17 cellular contexts compared by ENCODE assay signal in genomic region chr4:141180991-141181760, GRCh38. TPM values are rescaled to one million over a fixed set of nuclear protein-coding genes. Genes with fewer than 3 reads are reported as not detected.
DNase-seq lines count a peak whose midpoint lies in the region; ATAC-seq, FAIRE-seq and TF ChIP-seq lines count a peak whose summit lies in the region.
"Had no signal": no experiment of that assay in that cellular context is flagged by ENCODE, and none has a peak within 500 bp of the region (broad histone marks: within the 10 kb centered on the region; RNA-seq: fewer than 3 reads in every experiment).

No MANE protein-coding gene starts in this region.

- no peak for TF ChIP-seq POLR2A in H54 (IDR thresholded peaks at IDR 0.05; ENCODE audit: low read depth, low read length)
- TF ChIP-seq POLR2A in suprapubic skin (IDR thresholded peaks at IDR 0.05), result no peak

- in situ Hi-C loops in Caki2 (cut with HindIII; ENCODE audit: low pct_unique_long_range_greater_than_20kb, low sequenced_read_pairs), result no loop called here

- peaks cover 4% of the 10 kb centered on the region for H3K27me3 ChIP-seq in suprapubic skin
- H3K27me3 ChIP-seq: SJSA1 had no signal

- peak; percentile 63 for DNase-seq in Caki2 (ENCODE audit: low read depth)
- DNase-seq in epithelial cell of proximal tubule (ENCODE audit: low read depth), result peak; percentile 60
- no peak for DNase-seq in HT-29 (ENCODE audit: low spot score)
- no peak for DNase-seq in H54 (ENCODE audit: insufficient read length, low spot score)
- DNase-seq in suprapubic skin (ENCODE audit: low spot score in 2 of 2), result no peak
- DNase-seq in frontal cortex (ENCODE audit: low spot score in 2 of 2), result no peak
- DNase-seq: activated naive CD4-positive, alpha-beta T cell treated with anti-CD3 and anti-CD28 coated beads, Interleukin-2, amount 50 U/mL, for 16 hours; CD4-positive, alpha-beta T cell; DND-41; H9; Kasumi-1; NCI-H1436; NCI-H446 treated with DMSO at 0.1 percent for 48 hours had no signal

- H3K4me3 ChIP-seq in epithelial cell of proximal tubule (ENCODE audit: low read depth, low read length) (no peak overlapping the region), suprapubic skin (no peak overlapping the region)
- H3K4me3 ChIP-seq: A549, SJSA1 had no signal

- WGBS in suprapubic skin, result 63% methylated on average over 2 of the region's 2 CpGs

- FAIRE-seq in H54 (lab: Jason Lieb, UNC), result no peak
- FAIRE-seq in frontal cortex (lab: Jason Lieb, UNC), result no peak
- FAIRE-seq: A549 had no signal

- TF ChIP-seq CTCF in epithelial cell of proximal tubule (conservative IDR thresholded peaks at IDR 0.05; ENCODE audit: low read depth, low read length), result no peak
- no peak for TF ChIP-seq CTCF in suprapubic skin (IDR thresholded peaks at IDR 0.05)

- H3K9me3 ChIP-seq in suprapubic skin, result no peaks in the 10 kb centered on the region
- H3K9me3 ChIP-seq: A549, SJSA1 had no signal

- no peaks in the 10 kb centered on the region for H3K36me3 ChIP-seq in suprapubic skin
- H3K36me3 ChIP-seq: SJSA1 had no signal

- TF ChIP-seq EP300 in suprapubic skin (IDR thresholded peaks at IDR 0.05), result no peak

- ATAC-seq in GM21786 (IDR thresholded peaks at IDR 0.05; ENCODE audit: unreplicated experiment), result peak; percentile 80
- peak; percentile 50 for ATAC-seq in HG03469 (IDR thresholded peaks at IDR 0.05; ENCODE audit: unreplicated experiment)
- ATAC-seq: A549 had no signal

- no peak overlapping the region for H3K27ac ChIP-seq in suprapubic skin
- H3K27ac ChIP-seq: A549, SJSA1 had no signal

- H3K4me1 ChIP-seq in suprapubic skin, result no peaks in the 10 kb centered on the region
- H3K4me1 ChIP-seq: A549 had no signal

RNA-seq across cellular contexts. Expression of gene ZNF330, which starts 39.5 kb away (rescaled TPM):
- total RNA-seq in Caki2 (2014; rRNA removed; shearing (Covaris generic); ENCODE audit: low replicate concordance), result 15.4 and 29.1 TPM in 2 replicates
- total RNA-seq in epithelial cell of proximal tubule (27.4 and 33.3 TPM in 2 replicates), suprapubic skin (10 to 100 TPM; 14.3 to 17.9 (median 16.5) TPM), frontal cortex (20.4 TPM)
- total RNA-seq in HT-29 (2014; rRNA removed; shearing (Covaris generic)), result 18.1 and 18.7 TPM in 2 replicates

RNA-seq across cellular contexts. Expression of gene RNF150, which starts 47.9 kb away (rescaled TPM):
- total RNA-seq in Caki2 (2014; rRNA removed; shearing (Covaris generic); ENCODE audit: low replicate concordance), result 0.75 and 1.4 TPM in 2 replicates
- 0.58 and 0.69 TPM in 2 replicates for total RNA-seq in epithelial cell of proximal tubule
- not detected in 2 replicates for total RNA-seq in HT-29 (2014; rRNA removed; shearing (Covaris generic))
- 1 to 10 TPM in 3 of 4 donors, under 1 TPM in 1; 0.83 to 4.0 (median 2.6) TPM for total RNA-seq in suprapubic skin
- 28.5 TPM for total RNA-seq in frontal cortex
- total RNA-seq: CD4-positive, alpha-beta T cell had no signal

Comparison
In these comparisons a context has a peak if more than half of its experiments do, and no peak if none do; other contexts are left out.
1. DNase-seq: peak in Caki2 (single experiment) and epithelial cell of proximal tubule (single experiment); none in HT-29 (single experiment), H54 (single experiment), suprapubic skin (0 of 2) and frontal cortex (0 of 2).